8 cellular contexts compared by ENCODE assay signal in the genomic region with DNA sequence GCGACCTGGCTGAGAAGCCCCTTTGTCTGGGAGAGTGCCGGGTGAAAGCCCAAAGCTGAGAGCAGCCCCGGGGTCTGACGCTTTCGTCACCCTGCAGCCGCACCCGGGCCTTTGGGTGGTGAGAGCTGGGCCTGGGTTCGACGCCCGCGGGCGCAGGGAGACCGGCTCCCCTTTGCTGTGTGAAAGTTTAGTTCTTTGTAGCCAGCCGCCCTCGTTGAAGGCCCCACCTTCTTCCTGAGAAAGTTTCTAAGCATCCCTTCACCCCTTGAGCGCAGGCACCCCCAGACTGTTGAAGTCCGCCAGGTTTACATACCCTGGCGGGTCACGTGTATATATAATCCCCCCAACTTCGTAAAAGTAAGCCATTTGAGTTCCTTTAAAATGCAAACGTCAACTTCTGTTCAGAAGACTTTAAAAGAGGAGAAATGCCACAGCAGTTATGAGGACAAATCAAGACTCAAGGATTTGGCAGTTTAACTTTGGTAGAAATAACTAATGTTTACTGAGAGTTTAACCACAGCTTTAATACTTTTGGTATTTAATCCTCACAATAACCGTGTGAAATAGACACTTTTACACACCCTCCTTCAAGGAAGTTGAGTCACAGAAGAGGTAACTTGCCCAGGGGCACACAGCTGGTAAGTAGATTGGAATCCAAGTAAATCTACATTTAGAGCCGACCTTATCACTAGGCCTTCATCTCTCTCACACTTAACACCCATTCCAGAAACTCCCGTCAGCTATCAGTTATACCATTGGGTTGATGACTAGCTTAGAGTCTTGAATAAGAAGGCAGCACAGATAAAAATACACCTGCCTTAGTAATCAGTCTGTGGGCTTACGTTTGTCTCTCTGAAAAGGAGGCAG. TPM values are rescaled to one million over a fixed set of nuclear protein-coding genes. Genes with fewer than 3 reads are reported as not detected.
DNase-seq lines count a peak whose midpoint lies in the region; ATAC-seq and TF ChIP-seq lines count a peak whose summit lies in the region.

No MANE protein-coding gene starts in this region.

- peak overlapping the region; percentile 87 for H3K18ac ChIP-seq in IMR-90 (ENCODE audit: low read depth, low read length)

- peak overlapping the region; percentile 94 for H4K5ac ChIP-seq in IMR-90 (ENCODE audit: low read depth, low read length)

- H2AK9ac ChIP-seq in IMR-90 (replicated peaks; ENCODE audit: low read depth, low read length, poor library complexity), result peak overlapping the region; percentile 96

- no peaks in the 10 kb centered on the region for H3K27me3 Mint-ChIP-seq in Caco-2 (ENCODE audit: insufficient read depth, unreplicated experiment)

- ATAC-seq in IMR-90 (ENCODE audit: low read depth) (peak; percentile 9), lung (ENCODE audit: insufficient read depth, low FRiP score) (no peak), upper lobe of right lung (no peak), HG03439 (IDR thresholded peaks at IDR 0.05; ENCODE audit: unreplicated experiment) (no peak)

- H2BK15ac ChIP-seq in IMR-90 (ENCODE audit: low read depth, low read length), result 0 out of 3 replicates have a peak overlapping the region, but pooled peaks have one; percentile 38

- CTCF ChIA-PET in Caco-2 (lab: Charles Lee), result interaction anchor here (1.0 to 1.1 kb wide), 2 partner anchors 135 to 138 kb away, joined by 3 read pairs; no protein-coding TSS in a partner anchor
- CTCF ChIA-PET in IMR-90 (lab: Yijun Ruan, JAX), result no interaction called here

- peak overlapping the region; percentile 85 for H4K91ac ChIP-seq in IMR-90 (ENCODE audit: insufficient read depth, low read depth, low read length)

- H3K4me2 ChIP-seq in IMR-90 (ENCODE audit: low read depth, low read length), result peak overlapping the region; percentile 77

- peak overlapping the region; percentile 79 for H2BK5ac ChIP-seq in IMR-90 (ENCODE audit: low read depth, low read length, poor library complexity, severe bottlenecking)

- WGBS in IMR-90 (ENCODE audit: extremely low coverage in 2 of 2, insufficient read length in 1 of 2), 2 experiments, result no CpG with 5 or more reads among the region's 25 CpGs
- WGBS in lung, 2 donors, result 17 to 20% methylated on average over 25 of the region's 25 CpGs

- H3K27me3 ChIP-seq in Caco-2 (replicated peaks; ENCODE audit: control insufficient read depth, insufficient read depth, low read length), result no peaks in the 10 kb centered on the region
- no peaks in the 10 kb centered on the region for H3K27me3 ChIP-seq in IMR-90 (ENCODE audit: control insufficient read depth, insufficient read depth, low read length)
- no peaks in the 10 kb centered on the region for H3K27me3 ChIP-seq in brain microvascular endothelial cell (replicated peaks)
- H3K27me3 ChIP-seq in lung (ENCODE audit: control insufficient read depth, insufficient read depth), result no peaks in the 10 kb centered on the region
- no peaks in the 10 kb centered on the region for H3K27me3 ChIP-seq in upper lobe of right lung

- H3K27ac Mint-ChIP-seq in Caco-2 (ENCODE audit: unreplicated experiment), result peak overlapping the region; percentile 90

- H2AFZ ChIP-seq in IMR-90 (replicated peaks; ENCODE audit: low read length, poor library complexity), result peak overlapping the region; percentile 96

- H3K4me3 ChIP-seq in Caco-2 (ENCODE audit: low read depth, low read length) (peak overlapping the region; percentile 83), IMR-90 (ENCODE audit: insufficient read depth, low read depth, low read length) (peak overlapping the region; percentile 88), brain microvascular endothelial cell (ENCODE audit: low read depth, low read length) (peak overlapping the region; percentile 73), lung (peak overlapping the region; percentile 64), upper lobe of right lung (peak overlapping the region; percentile 74)

- peaks cover 13% of the 10 kb centered on the region for H3K4me1 Mint-ChIP-seq in Caco-2 (ENCODE audit: low read depth, unreplicated experiment)

- no peaks in the 10 kb centered on the region for H3K9me3 Mint-ChIP-seq in Caco-2 (ENCODE audit: unreplicated experiment)

- H2BK120ac ChIP-seq in IMR-90 (ENCODE audit: low read depth, low read length), result peak overlapping the region; percentile 75

- in situ Hi-C loops in IMR-90 (cut with MboI; ENCODE audit: low sequenced_read_pairs), result no loop called here
- in situ Hi-C loops in brain microvascular endothelial cell (cut with HindIII; ENCODE audit: low pct_ligation_motif_present, low sequenced_read_pairs), result no loop called here

- H3K4ac ChIP-seq in IMR-90 (ENCODE audit: low read depth, low read length), result peak overlapping the region; percentile 93

- H3K79me1 ChIP-seq in IMR-90 (ENCODE audit: low read depth in 1 of 2, low read length in 2 of 2), result peaks cover 17 to 39% of the 10 kb centered on the region in 2 experiments

- peaks cover 8% of the 10 kb centered on the region; the same call in 1 of the 2 replicates for H4K20me1 ChIP-seq in IMR-90 (ENCODE audit: insufficient read depth, low read length)

- dilution Hi-C loops in IMR-90 (cut with HindIII; ENCODE audit: low sequenced_read_pairs, unreplicated experiment), result no loop called here

- H4K8ac ChIP-seq in IMR-90 (ENCODE audit: low read depth in 2 of 2, low read length in 2 of 2), result peak overlapping the region; percentile 81 to 95

- no peaks in the 10 kb centered on the region for H3K36me3 ChIP-seq in Caco-2 (ENCODE audit: control insufficient read depth, insufficient read depth, low read length)
- H3K36me3 ChIP-seq in IMR-90 (ENCODE audit: control insufficient read depth, insufficient read depth, low read length), result no peaks in the 10 kb centered on the region
- H3K36me3 ChIP-seq in brain microvascular endothelial cell (replicated peaks), result no peaks in the 10 kb centered on the region
- no peaks in the 10 kb centered on the region for H3K36me3 ChIP-seq in lung (ENCODE audit: control insufficient read depth in 2 of 2, insufficient read depth in 2 of 2, low read length in 2 of 2)
- no peaks in the 10 kb centered on the region for H3K36me3 ChIP-seq in upper lobe of right lung

- POLR2A ChIA-PET in Caco-2 (lab: Charles Lee) (interaction anchor here (0.6 to 1.2 kb wide), 4 partner anchors 98 to 323 kb away, joined by 3 to 6 read pairs (median 4); a partner anchor contains a TSS), IMR-90 (lab: Charles Lee; ENCODE audit: unreplicated experiment) (interaction anchor here (0.6 kb wide), 1 partner anchor 95 kb away, joined by 3 read pairs; no protein-coding TSS in a partner anchor)

- peak overlapping the region; percentile 84 for H3K4me3 Mint-ChIP-seq in Caco-2 (ENCODE audit: unreplicated experiment)

- intact Hi-C loops in Caco-2 (cut with micrococcal nuclease; ENCODE audit: unreplicated experiment) (loop anchor here (2.0 to 5.0 kb wide), 2 partner anchors 98 to 132 kb away; no protein-coding TSS in a partner anchor), IMR-90 (cut with micrococcal nuclease) (loop anchor here (5.0 kb wide), 1 partner anchor 132 kb away; no protein-coding TSS in a partner anchor), upper lobe of right lung (cut with DNase I) (no loop called here)

- H3K9me3 ChIP-seq in Caco-2 (no peaks in the 10 kb centered on the region), IMR-90 (ENCODE audit: control insufficient read depth, insufficient read depth, low read length) (no peaks in the 10 kb centered on the region), lung (ENCODE audit: control insufficient read depth in 2 of 2, insufficient read depth in 1 of 2, low read length in 1 of 2) (no peaks in the 10 kb centered on the region), upper lobe of right lung (no peaks in the 10 kb centered on the region)

- H3K9ac ChIP-seq in IMR-90 (ENCODE audit: low read depth, low read length), result peak overlapping the region; percentile 95

- no peaks in the 10 kb centered on the region for H3K36me3 Mint-ChIP-seq in Caco-2 (ENCODE audit: insufficient read depth, unreplicated experiment)

- H3K56ac ChIP-seq in IMR-90 (ENCODE audit: extremely low read depth, insufficient read depth, low read length), result peak overlapping the region; percentile 68; the same call in 1 of the 2 replicates

- H3K4me1 ChIP-seq in Caco-2, result peaks cover 8% of the 10 kb centered on the region
- H3K4me1 ChIP-seq in IMR-90 (ENCODE audit: control insufficient read depth, insufficient read depth, low read length), result peaks cover 9% of the 10 kb centered on the region
- H3K4me1 ChIP-seq in lung (ENCODE audit: control insufficient read depth in 2 of 2, insufficient read depth in 2 of 2, low read length in 2 of 2), result peaks cover 2 to 3% of the 10 kb centered on the region in 2 donors
- peaks cover 7% of the 10 kb centered on the region for H3K4me1 ChIP-seq in upper lobe of right lung

- H2BK20ac ChIP-seq in IMR-90 (ENCODE audit: low read depth, low read length), result 0 out of 2 replicates have a peak overlapping the region, but pooled peaks have one; percentile 21

- peak overlapping the region; percentile 95 for H3K23ac ChIP-seq in IMR-90 (ENCODE audit: low read depth, low read length)

- TF ChIP-seq RAD21 in IMR-90 (IDR thresholded peaks at IDR 0.05; ENCODE audit: low read length), result no peak

- peak overlapping the region; percentile 96 for H3K27ac ChIP-seq in IMR-90 (ENCODE audit: insufficient read depth, low read length)
- H3K27ac ChIP-seq in brain microvascular endothelial cell, result peak overlapping the region; percentile 96
- peak overlapping the region; percentile 73 to 97 for H3K27ac ChIP-seq in lung (ENCODE audit: low read depth in 1 of 2, low read length in 1 of 2)
- H3K27ac ChIP-seq in upper lobe of right lung, result peak overlapping the region; percentile 89

- TF ChIP-seq POLR2A in IMR-90 (IDR thresholded peaks at IDR 0.05; ENCODE audit: low read depth, low read length), result no peak

- H2AK5ac ChIP-seq in IMR-90 (ENCODE audit: low read depth, low read length), result peak overlapping the region; percentile 25

- TF ChIP-seq CTCF in Caco-2 (IDR thresholded peaks at IDR 0.05; ENCODE audit: insufficient read depth in 1 of 2, low read depth in 1 of 2, low read length in 1 of 2, severe bottlenecking in 1 of 2, unreplicated experiment in 1 of 2) (no peak), IMR-90 (conservative IDR thresholded peaks at IDR 0.05; ENCODE audit: low read depth, low read length) (no peak), brain microvascular endothelial cell (IDR thresholded peaks at IDR 0.05; ENCODE audit: low read depth, low read length, missing control alignments) (no peak), lung (IDR thresholded peaks at IDR 0.05; ENCODE audit: control extremely low read depth, extremely low read depth) (no peak), upper lobe of right lung (IDR thresholded peaks at IDR 0.05) (no peak)

- TSS peak; percentile 70 for BruUV-seq in Caco-2 (replicated peaks; lab: Mats Ljungman, UMichigan)
- no TSS peak for BruUV-seq in IMR-90 (replicated peaks; lab: Mats Ljungman, UMichigan)

- peak overlapping the region; percentile 91 for H3K14ac ChIP-seq in IMR-90 (replicated peaks; ENCODE audit: low read depth, low read length)

- DNase-seq in Caco-2 (peak; percentile 15 to 52), IMR-90 (peak; percentile 36), brain microvascular endothelial cell (no peak), lung (ENCODE audit: low spot score) (no peak), upper lobe of right lung (no peak), NCI-H2171 (lab: John Stamatoyannopoulos, UW) (no peak), COR-L47 (lab: John Stamatoyannopoulos, UW) (no peak)

- H3K9me1 ChIP-seq in IMR-90 (ENCODE audit: insufficient read depth, low read length), result peaks cover 8% of the 10 kb centered on the region

RNA-seq across cellular contexts. Expression of a gene that starts 1.1 kb away (rescaled TPM):
- total RNA-seq in Caco-2 (2022), result 12.6 TPM in 2 replicates
- 91.7 and 102 TPM in 2 replicates for total RNA-seq in IMR-90 (2012; rRNA removed)
- 33.0 and 33.9 TPM in 2 replicates for polyA plus RNA-seq in IMR-90 (2012; rRNA removed)
- 6.0 and 6.4 TPM in 2 replicates for polyA plus RNA-seq in IMR-90 (2012; cell fraction: cytosol; rRNA removed)
- polyA plus RNA-seq in IMR-90 (2012; cell fraction: nucleus; rRNA removed; ENCODE audit: low replicate concordance), result 30.6 and 203 TPM in 2 replicates
- total RNA-seq in lung, result 10 to 100 TPM; 23.0 to 72.9 TPM
- 10 to 100 TPM in 1 of 2 donors, 1 to 10 TPM in 1; 9.0 to 10.5 TPM for polyA plus RNA-seq in lung
- 31.4 TPM for total RNA-seq in upper lobe of right lung

Comparison
In these comparisons a context has a peak if more than half of its experiments do, and no peak if none do; other contexts are left out.
1. DNase-seq: peak in Caco-2 (2 of 2) and IMR-90 (single experiment); none in brain microvascular endothelial cell (single experiment), lung (single experiment), upper lobe of right lung (single experiment), NCI-H2171 (single experiment) and COR-L47 (single experiment).
2. Peak in every context shown above with its lines, with median percentiles within 50 percentile points of each other: H3K4me3 ChIP-seq and H3K27ac ChIP-seq.